ENCODE assay signal across 19 cellular contexts in the genomic region with DNA sequence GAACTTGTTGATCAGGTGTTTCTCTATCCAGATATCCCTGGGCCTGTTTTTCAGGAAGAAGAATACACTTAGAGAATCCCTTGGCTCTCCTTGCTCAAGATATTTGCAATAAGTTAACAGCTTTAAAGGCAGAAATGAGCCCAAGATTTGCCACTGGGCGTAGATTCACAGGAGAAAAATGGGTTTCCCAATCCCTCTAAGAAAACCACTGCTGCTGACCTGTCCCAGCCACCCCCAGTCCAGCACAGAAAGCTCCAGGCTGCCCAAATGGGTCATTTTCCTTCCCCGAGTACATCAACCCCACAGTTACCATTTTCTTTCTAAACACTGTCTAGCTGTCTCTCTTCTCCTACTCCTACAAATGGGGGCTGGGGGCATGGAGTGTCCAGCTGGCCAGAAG.
"Had no signal": no experiment of that assay in that cellular context is flagged by ENCODE, and none has a peak within 500 bp of the region (broad histone marks: within the 10 kb centered on the region; RNA-seq: fewer than 3 reads in every experiment).

No MANE protein-coding gene starts in this region.

- ATAC-seq: heart left ventricle; left colon; naive thymus-derived CD4-positive, alpha-beta T cell; right lobe of liver; stimulated activated memory B cell treated with anti-CD40 and anti-IgM and Interleukin-4, amounts not matched to agents 10 μg/mL and 1 μg/mL and 100 μg/mL, for 72 hours had no signal

- H3K4me3 ChIP-seq: coronary artery, heart left ventricle, psoas muscle, right lobe of liver, spleen, testis had no signal

- H3K27me3 ChIP-seq: right lobe of liver, spleen, testis had no signal

- H3K9me3 ChIP-seq: heart left ventricle, psoas muscle, right lobe of liver, spleen, testis had no signal

- H3K4me1 ChIP-seq: heart left ventricle, psoas muscle, right lobe of liver, spleen, testis had no signal

- DNase-seq: effector CD4-positive, alpha-beta T cell; endodermal cell; erythroblast; heart left ventricle; hippocampal formation; left colon; left ventricle myocardium superior; naive thymus-derived CD4-positive, alpha-beta T cell; nephron progenitor cell; retina; right lobe of liver; spleen; stimulated activated CD4-positive, alpha-beta T cell treated with anti-CD3 and anti-CD28 coated beads, Interleukin-15, amount 100 ng/mL, for 24 hours; stimulated activated CD4-positive, alpha-beta T cell treated with anti-CD3 and anti-CD28 coated beads, Interleukin-1b, Interleukin-23, amount 100 ng/mL, for 48 hours; stimulated activated CD4-positive, alpha-beta T cell treated with anti-CD3 and anti-CD28 coated beads, Interleukin-4, amount 100 ng/mL, for 24 hours; testis had no signal

- H3K36me3 ChIP-seq: heart left ventricle, right lobe of liver, spleen had no signal

- H3K27ac ChIP-seq: heart left ventricle, psoas muscle, right lobe of liver, spleen had no signal
